Comparison of ENCODE assay signal across 8 cellular contexts in genomic region chr3:56042326-56042951, GRCh38.
DNase-seq lines count a peak whose midpoint lies in the region; ATAC-seq and TF ChIP-seq lines count a peak whose summit lies in the region.

No MANE protein-coding gene starts in this region.

- DNase-seq in AG08395 (ENCODE audit: low spot score) = peak; percentile 62
- peak; percentile 4 for DNase-seq in HS-27A (ENCODE audit: low read depth)
- peak; percentile 20 for DNase-seq in SKM-1 (lab: John Stamatoyannopoulos, UW; ENCODE audit: unreplicated experiment)
- DNase-seq in heart right ventricle = no peak
- no peak for DNase-seq in suprapubic skin (ENCODE audit: low spot score in 2 of 2)
- no peak for DNase-seq in activated T-helper 1 cell treated with anti-CD3 and anti-CD28 coated beads, Interleukin-12 subunit alpha, Interleukin-12 subunit beta, Interleukin-2, Interleukin-4 antibody, amounts not matched to agents 30 ng/mL and 10 ng/mL and 1 ng/mL, durations not matched to agents 14 hours and 24 hours and 36 hours (ENCODE audit: low spot score)

- WGBS in heart right ventricle, 2 donors = 53 to 55% methylated on average over 10 of the region's 10 CpGs
- 60% methylated on average over 10 of the region's 10 CpGs for WGBS in suprapubic skin

- H3K27ac ChIP-seq in heart right ventricle (no peak overlapping the region), suprapubic skin (no peak overlapping the region)

- H3K27ac Mint-ChIP-seq in activated T-helper 1 cell treated with anti-CD3 and anti-CD28 coated beads, Interleukin-12 subunit alpha, Interleukin-12 subunit beta, Interleukin-2, Interleukin-4 antibody, amounts not matched to agents 30 ng/mL and 10 ng/mL and 1 ng/mL, durations not matched to agents 14 hours and 24 hours and 36 hours = no peak overlapping the region

- TF ChIP-seq EP300 in suprapubic skin (IDR thresholded peaks at IDR 0.05) = no peak

- peaks cover 5% of the 10 kb centered on the region for H3K27me3 Mint-ChIP-seq in activated T-helper 1 cell treated with anti-CD3 and anti-CD28 coated beads, Interleukin-12 subunit alpha, Interleukin-12 subunit beta, Interleukin-2, Interleukin-4 antibody, amounts not matched to agents 30 ng/mL and 10 ng/mL and 1 ng/mL, durations not matched to agents 14 hours and 24 hours and 36 hours (ENCODE audit: insufficient read depth)

- H3K36me3 Mint-ChIP-seq in activated T-helper 1 cell treated with anti-CD3 and anti-CD28 coated beads, Interleukin-12 subunit alpha, Interleukin-12 subunit beta, Interleukin-2, Interleukin-4 antibody, amounts not matched to agents 30 ng/mL and 10 ng/mL and 1 ng/mL, durations not matched to agents 14 hours and 24 hours and 36 hours (ENCODE audit: low read depth) = no peaks in the 10 kb centered on the region

- no peaks in the 10 kb centered on the region for H3K4me1 Mint-ChIP-seq in activated T-helper 1 cell treated with anti-CD3 and anti-CD28 coated beads, Interleukin-12 subunit alpha, Interleukin-12 subunit beta, Interleukin-2, Interleukin-4 antibody, amounts not matched to agents 30 ng/mL and 10 ng/mL and 1 ng/mL, durations not matched to agents 14 hours and 24 hours and 36 hours (ENCODE audit: low read depth)

- no peak for TF ChIP-seq POLR2A in suprapubic skin (IDR thresholded peaks at IDR 0.05)

- H3K36me3 ChIP-seq in heart right ventricle = no peaks in the 10 kb centered on the region
- H3K36me3 ChIP-seq in suprapubic skin = no peaks in the 10 kb centered on the region

- intact Hi-C loops in heart right ventricle (cut with DNase I) = loop anchor here (5.0 to 10.0 kb wide), 8 partner anchors 298 to 1618 kb away; partner anchors contain the start of gene WNT5A (in 8 of the 10)
- intact Hi-C loops in activated T-helper 1 cell treated with anti-CD3 and anti-CD28 coated beads, Interleukin-12 subunit alpha, Interleukin-12 subunit beta, Interleukin-2, Interleukin-4 antibody, amounts not matched to agents 30 ng/mL and 10 ng/mL and 1 ng/mL, durations not matched to agents 14 hours and 24 hours and 36 hours (cut with micrococcal nuclease) = no loop called here

- H3K9me3 ChIP-seq in heart right ventricle (peaks cover 0 to 29% (median 16%) of the 10 kb centered on the region in 11 donors), suprapubic skin (peaks cover 4% of the 10 kb centered on the region)

- TF ChIP-seq CTCF in heart right ventricle (IDR thresholded peaks at IDR 0.05) (peak in 8 of 9 donors; percentile 33 to 66 (median 54)), suprapubic skin (IDR thresholded peaks at IDR 0.05) (peak; percentile 10 to 39)

- H3K4me3 Mint-ChIP-seq in activated T-helper 1 cell treated with anti-CD3 and anti-CD28 coated beads, Interleukin-12 subunit alpha, Interleukin-12 subunit beta, Interleukin-2, Interleukin-4 antibody, amounts not matched to agents 30 ng/mL and 10 ng/mL and 1 ng/mL, durations not matched to agents 14 hours and 24 hours and 36 hours = no peak overlapping the region

- H3K27me3 ChIP-seq in heart right ventricle (peaks cover 0 to 45% (median 11%) of the 10 kb centered on the region in 7 donors), suprapubic skin (no peaks in the 10 kb centered on the region)

- no peaks in the 10 kb centered on the region for H3K9me3 Mint-ChIP-seq in activated T-helper 1 cell treated with anti-CD3 and anti-CD28 coated beads, Interleukin-12 subunit alpha, Interleukin-12 subunit beta, Interleukin-2, Interleukin-4 antibody, amounts not matched to agents 30 ng/mL and 10 ng/mL and 1 ng/mL, durations not matched to agents 14 hours and 24 hours and 36 hours

- no peak overlapping the region for H3K4me3 ChIP-seq in heart right ventricle
- no peak overlapping the region for H3K4me3 ChIP-seq in suprapubic skin

- no peaks in the 10 kb centered on the region for H3K4me1 ChIP-seq in heart right ventricle
- no peaks in the 10 kb centered on the region for H3K4me1 ChIP-seq in suprapubic skin

- ATAC-seq in heart right ventricle (peak in 6 of 8 donors; percentile 57 to 82 (median 64)), HG02623 (IDR thresholded peaks at IDR 0.05; ENCODE audit: unreplicated experiment) (no peak), GM18498 (IDR thresholded peaks at IDR 0.05; ENCODE audit: unreplicated experiment) (no peak)

Comparison
In these comparisons a context has a peak if more than half of its experiments do, and no peak if none do; other contexts are left out.
1. DNase-seq: peak in AG08395 (single experiment), HS-27A (single experiment) and SKM-1 (single experiment); none in heart right ventricle (0 of 2), suprapubic skin (0 of 2) and activated T-helper 1 cell treated with anti-CD3 and anti-CD28 coated beads, Interleukin-12 subunit alpha, Interleukin-12 subunit beta, Interleukin-2, Interleukin-4 antibody, amounts not matched to agents 30 ng/mL and 10 ng/mL and 1 ng/mL, durations not matched to agents 14 hours and 24 hours and 36 hours (single experiment).
2. ATAC-seq: peak in heart right ventricle (6 of 8); none in HG02623 (single experiment) and GM18498 (single experiment).